7 cellular contexts compared by ENCODE assay signal in genomic region chr21:9011916-9012315, GRCh38.
DNase-seq lines count a peak whose midpoint lies in the region; ATAC-seq and TF ChIP-seq lines count a peak whose summit lies in the region.
"Not testable (repeated sequence)": the region's sequence is repeated elsewhere in the genome, so short reads cannot be mapped to it uniquely, and the experiment has no call there.

No MANE protein-coding gene starts in this region.

- TF ChIP-seq POLR2A in esophagus muscularis mucosa (IDR thresholded peaks at IDR 0.05; ENCODE audit: low read depth): not testable (repeated sequence)

- H3K9me3 Mint-ChIP-seq in Calu3 (ENCODE audit: low read depth, unreplicated experiment): not testable (repeated sequence)
- H3K9me3 Mint-ChIP-seq in chondrocyte (ENCODE audit: low read depth): peaks cover 58% of the 10 kb centered on the region
- H3K9me3 Mint-ChIP-seq in stimulated activated naive B cell treated with anti-CD40 and anti-IgM and Interleukin-4, amounts not matched to agents 10 μg/mL and 1 μg/mL and 100 μg/mL, for 72 hours: peaks cover 7 to 22% of the 10 kb centered on the region in 2 donors

- not testable (repeated sequence) for H3K4me2 ChIP-seq in PC-3 (ENCODE audit: low read length)

- H3K27ac ChIP-seq in PC-3 (ENCODE audit: low read length); esophagus muscularis mucosa (replicated peaks in 1 of 4): not testable (repeated sequence)

- not testable (repeated sequence) for TF ChIP-seq EP300 in esophagus muscularis mucosa (IDR thresholded peaks at IDR 0.05)

- H3K4me3 ChIP-seq in PC-3 (ENCODE audit: low read length); esophagus muscularis mucosa: not testable (repeated sequence)
- H3K4me3 ChIP-seq in iPS-18c (ENCODE audit: insufficient read depth, low read depth, low read length): peak overlapping the region; percentile 9; the same call in 1 of the 2 replicates

- BruUV-seq in Calu3 (replicated peaks; lab: Mats Ljungman, UMichigan); PC-3 (replicated peaks; lab: Mats Ljungman, UMichigan): not testable (repeated sequence)

- CTCF ChIA-PET in Calu3 (lab: Charles Lee); PC-3 (lab: Charles Lee): not testable (repeated sequence)

- H4K20me1 ChIP-seq in PC-3 (ENCODE audit: low read length): not testable (repeated sequence)

- peak overlapping the region; percentile 37 for H3K27ac Mint-ChIP-seq in Calu3 (ENCODE audit: unreplicated experiment)
- not testable (repeated sequence) for H3K27ac Mint-ChIP-seq in chondrocyte (ENCODE audit: unreplicated experiment)
- peak overlapping the region; percentile 1 for H3K27ac Mint-ChIP-seq in stimulated activated naive B cell treated with anti-CD40 and anti-IgM and Interleukin-4, amounts not matched to agents 10 μg/mL and 1 μg/mL and 100 μg/mL, for 72 hours

- H3K79me2 ChIP-seq in PC-3 (ENCODE audit: low read length): not testable (repeated sequence)

- not testable (repeated sequence) for ATAC-seq in PC-3; stimulated activated naive B cell treated with anti-CD40 and anti-IgM and Interleukin-4, amounts not matched to agents 10 μg/mL and 1 μg/mL and 100 μg/mL, for 72 hours (replicated peaks)

- H3K4me3 Mint-ChIP-seq in Calu3 (ENCODE audit: low read depth, unreplicated experiment); chondrocyte (ENCODE audit: unreplicated experiment); stimulated activated naive B cell treated with anti-CD40 and anti-IgM and Interleukin-4, amounts not matched to agents 10 μg/mL and 1 μg/mL and 100 μg/mL, for 72 hours: not testable (repeated sequence)

- not testable (repeated sequence) for H3K9me2 ChIP-seq in PC-3 (replicated peaks; ENCODE audit: low read length)

- H3K36me3 ChIP-seq in PC-3 (ENCODE audit: low read depth, low read length); esophagus muscularis mucosa: not testable (repeated sequence)

- H3K9ac ChIP-seq in PC-3 (ENCODE audit: low read length): not testable (repeated sequence)

- TF ChIP-seq CTCF in Calu3 (IDR thresholded peaks at IDR 0.05; ENCODE audit: unreplicated experiment); PC-3 (conservative IDR thresholded peaks at IDR 0.05; ENCODE audit: low read depth, low read length); chondrocyte (IDR thresholded peaks at IDR 0.05); esophagus muscularis mucosa (IDR thresholded peaks at IDR 0.05): not testable (repeated sequence)

- H3K27me3 ChIP-seq in PC-3 (ENCODE audit: low read length) (peaks cover 33% of the 10 kb centered on the region), esophagus muscularis mucosa (peaks cover 0 to 79% (median 2%) of the 10 kb centered on the region in 4 donors)

- H3K4me1 Mint-ChIP-seq in Calu3 (ENCODE audit: low read depth, unreplicated experiment); chondrocyte (ENCODE audit: low read depth); stimulated activated naive B cell treated with anti-CD40 and anti-IgM and Interleukin-4, amounts not matched to agents 10 μg/mL and 1 μg/mL and 100 μg/mL, for 72 hours: not testable (repeated sequence)

- 36% methylated on average over 4 of the region's 4 CpGs for WGBS in esophagus muscularis mucosa

- not testable (repeated sequence) for H3F3A ChIP-seq in PC-3 (ENCODE audit: low read length, unreplicated experiment)

- not testable (repeated sequence) for H3K4me1 ChIP-seq in PC-3 (ENCODE audit: insufficient read depth, low read length); esophagus muscularis mucosa

- H3K36me3 Mint-ChIP-seq in Calu3 (ENCODE audit: insufficient read depth, unreplicated experiment): peaks cover 74% of the 10 kb centered on the region
- not testable (repeated sequence) for H3K36me3 Mint-ChIP-seq in chondrocyte (ENCODE audit: low read depth); stimulated activated naive B cell treated with anti-CD40 and anti-IgM and Interleukin-4, amounts not matched to agents 10 μg/mL and 1 μg/mL and 100 μg/mL, for 72 hours

- DNase-seq in Calu3 (peak; percentile 7), PC-3 (peak; percentile 1), chondrocyte (ENCODE audit: low spot score) (peak; percentile 59), esophagus muscularis mucosa (ENCODE audit: extremely low spot score) (peak; percentile 92), mesenteric fat pad (ENCODE audit: low spot score) (peak; percentile 85)
- not testable (repeated sequence) for DNase-seq in stimulated activated naive B cell treated with anti-CD40 and anti-IgM and Interleukin-4, amounts not matched to agents 10 μg/mL and 1 μg/mL and 100 μg/mL, for 72 hours

- POLR2A ChIA-PET in PC-3 (lab: Charles Lee; ENCODE audit: unreplicated experiment): not testable (repeated sequence)

- intact Hi-C loops in Calu3 (cut with micrococcal nuclease; ENCODE audit: unreplicated experiment); PC-3 (cut with micrococcal nuclease); esophagus muscularis mucosa (cut with DNase I): not testable (repeated sequence)

- H3K27me3 Mint-ChIP-seq in Calu3 (ENCODE audit: unreplicated experiment): peaks cover 94% of the 10 kb centered on the region
- not testable (repeated sequence) for H3K27me3 Mint-ChIP-seq in chondrocyte (ENCODE audit: low read depth); stimulated activated naive B cell treated with anti-CD40 and anti-IgM and Interleukin-4, amounts not matched to agents 10 μg/mL and 1 μg/mL and 100 μg/mL, for 72 hours

- not testable (repeated sequence) for H2AFZ ChIP-seq in PC-3 (ENCODE audit: low read length)

- not testable (repeated sequence) for H3K9me3 ChIP-seq in PC-3 (ENCODE audit: low read length); esophagus muscularis mucosa
- H3K9me3 ChIP-seq in iPS-18c (ENCODE audit: control insufficient read depth, insufficient read depth, low read length): peaks cover 58% of the 10 kb centered on the region
